In the genomic region with DNA sequence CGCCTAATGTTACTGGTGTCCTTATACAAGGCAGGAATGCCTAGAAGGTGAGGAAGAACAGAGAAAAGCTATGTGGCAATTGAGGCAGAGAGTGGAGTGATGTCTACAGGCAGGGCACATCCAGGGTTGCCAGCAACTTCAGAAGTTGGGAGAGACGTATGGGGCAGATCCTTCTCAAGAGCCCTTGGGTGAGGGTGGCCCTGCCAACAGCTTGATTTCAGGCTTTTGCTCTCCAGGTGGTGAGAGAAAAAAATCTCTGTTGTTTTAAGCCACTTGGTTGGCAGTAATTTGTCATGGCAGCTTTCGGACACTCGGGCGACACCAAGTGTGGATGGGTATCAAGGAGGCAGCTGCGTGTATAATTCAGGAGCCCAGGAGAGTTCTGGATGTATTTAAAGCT, we compare ENCODE assay signal across 33 cellular contexts.
DNase-seq lines count a peak whose midpoint lies in the region; ATAC-seq and TF ChIP-seq lines count a peak whose summit lies in the region.
"Had no signal": no experiment of that assay in that cellular context is flagged by ENCODE, and none has a peak within 500 bp of the region (broad histone marks: within the 10 kb centered on the region; RNA-seq: fewer than 3 reads in every experiment).

No MANE protein-coding gene starts in this region.

- peaks cover 0 to 1% (median 0%) of the 10 kb centered on the region in 4 donors for H3K4me1 ChIP-seq in esophagus muscularis mucosa
- peaks cover 3 to 9% of the 10 kb centered on the region in 2 donors for H3K4me1 ChIP-seq in thyroid gland
- H3K4me1 ChIP-seq: A549, BE2C, Caco-2 had no signal

- intact Hi-C loops in activated CD4-positive, alpha-beta T cell treated with anti-CD3 and anti-CD28 coated beads, Interleukin-2, amount 10 ng/mL, durations not matched to agents 24 days and 14 days (cut with micrococcal nuclease): no loop called here
- intact Hi-C loops in esophagus muscularis mucosa (cut with DNase I) (no loop called here), thyroid gland (cut with DNase I) (no loop called here)

- H3K27me3 Mint-ChIP-seq in activated CD4-positive, alpha-beta T cell treated with anti-CD3 and anti-CD28 coated beads, Interleukin-2, amount 10 ng/mL, durations not matched to agents 24 days and 14 days: no peaks in the 10 kb centered on the region
- peaks cover 3% of the 10 kb centered on the region for H3K27me3 Mint-ChIP-seq in activated T-helper 17 cell treated with anti-CD3 and anti-CD28 coated beads, Interleukin-2, amount 50 U/mL, for 72 hours
- H3K27me3 Mint-ChIP-seq: B cell; CD4-positive, alpha-beta T cell; CD4-positive, CD25-positive, alpha-beta regulatory T cell had no signal

- no peaks in the 10 kb centered on the region for H3K27me3 ChIP-seq in esophagus muscularis mucosa
- no peaks in the 10 kb centered on the region for H3K27me3 ChIP-seq in thyroid gland
- H3K27me3 ChIP-seq: BE2C; BLaER1; BLaER1 treated with 17β-estradiol and CSF1 and Interleukin-3, amounts not matched to agents 10 nM and 100 nM had no signal

- no peaks in the 10 kb centered on the region for H3K4me1 Mint-ChIP-seq in activated CD4-positive, alpha-beta T cell treated with anti-CD3 and anti-CD28 coated beads, Interleukin-2, amount 10 ng/mL, durations not matched to agents 24 days and 14 days
- H3K4me1 Mint-ChIP-seq in activated T-helper 17 cell treated with anti-CD3 and anti-CD28 coated beads, Interleukin-2, amount 50 U/mL, for 72 hours: no peaks in the 10 kb centered on the region
- H3K4me1 Mint-ChIP-seq: B cell; CD14-positive monocyte; CD4-positive, CD25-positive, alpha-beta regulatory T cell; CD8-positive, alpha-beta memory T cell had no signal

- ATAC-seq in GM18867 (IDR thresholded peaks at IDR 0.05; ENCODE audit: unreplicated experiment): no peak
- ATAC-seq in activated T-helper 17 cell treated with anti-CD3 and anti-CD28 coated beads, Interleukin-2, amount 50 U/mL, for 72 hours (replicated peaks): no peak
- ATAC-seq: A549; CD8-positive, alpha-beta T cell had no signal

- no peak for TF ChIP-seq CTCF in esophagus muscularis mucosa (IDR thresholded peaks at IDR 0.05)
- peak in 1 of 6 experiments; percentile 7 for TF ChIP-seq CTCF in thyroid gland (IDR thresholded peaks at IDR 0.05)

- DNase-seq in activated CD4-positive, alpha-beta T cell treated with anti-CD3 and anti-CD28 coated beads, Interleukin-2, amount 10 ng/mL, durations not matched to agents 24 days and 14 days: peak; percentile 22
- no peak for DNase-seq in activated CD4-positive, alpha-beta T cell treated with anti-CD3 and anti-CD28 coated beads, Interleukin-2, amount 50 U/mL, for 48 hours
- DNase-seq in esophagus muscularis mucosa (ENCODE audit: extremely low spot score): peak; percentile 78
- DNase-seq in thyroid gland: peak; percentile 69 to 74
- DNase-seq: 8988T; ACHN; AML-193; BE2C; C1 segment of cervical spinal cord; Caco-2; Calu3; CD4-positive, alpha-beta memory T cell; CD4-positive, alpha-beta T cell; CD4-positive, CD25-positive, alpha-beta regulatory T cell; CD8-positive, alpha-beta memory T cell; CD8-positive, alpha-beta T cell; COR-L47; DMS 273 treated with DMSO at 0.1 percent for 48 hours; DMS153; DMS53; DMS79; DMS79 treated with DMSO at 0.1 percent for 48 hours; DND-41; EL had no signal

- H3K36me3 ChIP-seq in esophagus muscularis mucosa (no peaks in the 10 kb centered on the region), thyroid gland (no peaks in the 10 kb centered on the region)
- H3K36me3 ChIP-seq: BE2C; BLaER1; BLaER1 treated with 17β-estradiol and CSF1 and Interleukin-3, amounts not matched to agents 10 nM and 100 nM had no signal

- no peak overlapping the region for H3K27ac Mint-ChIP-seq in activated CD4-positive, alpha-beta T cell treated with anti-CD3 and anti-CD28 coated beads, Interleukin-2, amount 10 ng/mL, durations not matched to agents 24 days and 14 days
- no peak overlapping the region for H3K27ac Mint-ChIP-seq in activated T-helper 17 cell treated with anti-CD3 and anti-CD28 coated beads, Interleukin-2, amount 50 U/mL, for 72 hours
- H3K27ac Mint-ChIP-seq: B cell; CD14-positive monocyte; CD4-positive, alpha-beta memory T cell; CD4-positive, alpha-beta T cell; CD8-positive, alpha-beta memory T cell; CD8-positive, alpha-beta T cell had no signal

- H3K36me3 Mint-ChIP-seq in activated CD4-positive, alpha-beta T cell treated with anti-CD3 and anti-CD28 coated beads, Interleukin-2, amount 10 ng/mL, durations not matched to agents 24 days and 14 days (ENCODE audit: low read depth): no peaks in the 10 kb centered on the region
- no peaks in the 10 kb centered on the region for H3K36me3 Mint-ChIP-seq in activated T-helper 17 cell treated with anti-CD3 and anti-CD28 coated beads, Interleukin-2, amount 50 U/mL, for 72 hours (ENCODE audit: low read depth)
- H3K36me3 Mint-ChIP-seq: CD14-positive monocyte; CD4-positive, alpha-beta memory T cell; CD4-positive, CD25-positive, alpha-beta regulatory T cell; CD8-positive, alpha-beta memory T cell; CD8-positive, alpha-beta T cell had no signal

- H3K4me3 ChIP-seq in esophagus muscularis mucosa (no peak overlapping the region), thyroid gland (replicated peaks in 1 of 3) (no peak overlapping the region)
- H3K4me3 ChIP-seq: A549; BLaER1; BLaER1 treated with 17β-estradiol and CSF1 and Interleukin-3, amounts not matched to agents 10 nM and 100 nM had no signal

- 94% methylated on average over 6 of the region's 6 CpGs for WGBS in esophagus muscularis mucosa
- WGBS in thyroid gland, 2 donors: 43 to 51% methylated on average over 6 of the region's 6 CpGs

- H3K9me3 ChIP-seq in esophagus muscularis mucosa (no peaks in the 10 kb centered on the region), thyroid gland (no peaks in the 10 kb centered on the region)
- H3K9me3 ChIP-seq: A549, BE2C, Caco-2 had no signal

- no peak for TF ChIP-seq EP300 in esophagus muscularis mucosa (IDR thresholded peaks at IDR 0.05)

- H3K27ac ChIP-seq in esophagus muscularis mucosa (replicated peaks in 1 of 4) (no peak overlapping the region), thyroid gland (no peak overlapping the region)
- H3K27ac ChIP-seq: 22Rv1; A549; BLaER1; BLaER1 treated with 17β-estradiol and CSF1 and Interleukin-3, amounts not matched to agents 10 nM and 100 nM; C4-2B had no signal

- peaks cover 3% of the 10 kb centered on the region for H3K9me3 Mint-ChIP-seq in activated CD4-positive, alpha-beta T cell treated with anti-CD3 and anti-CD28 coated beads, Interleukin-2, amount 10 ng/mL, durations not matched to agents 24 days and 14 days
- peaks cover 5% of the 10 kb centered on the region for H3K9me3 Mint-ChIP-seq in activated T-helper 17 cell treated with anti-CD3 and anti-CD28 coated beads, Interleukin-2, amount 50 U/mL, for 72 hours

- no peak for TF ChIP-seq POLR2A in esophagus muscularis mucosa (IDR thresholded peaks at IDR 0.05; ENCODE audit: low read depth)
- TF ChIP-seq POLR2A in thyroid gland (IDR thresholded peaks at IDR 0.05): no peak

- no peak overlapping the region for H3K4me3 Mint-ChIP-seq in activated CD4-positive, alpha-beta T cell treated with anti-CD3 and anti-CD28 coated beads, Interleukin-2, amount 10 ng/mL, durations not matched to agents 24 days and 14 days
- H3K4me3 Mint-ChIP-seq in activated T-helper 17 cell treated with anti-CD3 and anti-CD28 coated beads, Interleukin-2, amount 50 U/mL, for 72 hours: no peak overlapping the region
- H3K4me3 Mint-ChIP-seq: B cell; CD14-positive monocyte; CD4-positive, alpha-beta memory T cell; CD4-positive, alpha-beta T cell; CD4-positive, CD25-positive, alpha-beta regulatory T cell; CD8-positive, alpha-beta memory T cell; CD8-positive, alpha-beta T cell had no signal

Comparison
In these comparisons a context has a peak if more than half of its experiments do, and no peak if none do; other contexts are left out.
1. DNase-seq: peak in activated CD4-positive, alpha-beta T cell treated with anti-CD3 and anti-CD28 coated beads, Interleukin-2, amount 10 ng/mL, durations not matched to agents 24 days and 14 days (single experiment), esophagus muscularis mucosa (single experiment) and thyroid gland (2 of 2); none in activated CD4-positive, alpha-beta T cell treated with anti-CD3 and anti-CD28 coated beads, Interleukin-2, amount 50 U/mL, for 48 hours (0 of 2).